ENCODE assay signal across 8 cellular contexts in genomic region chr1:64505944-64506658, GRCh38. TPM values are rescaled to one million over a fixed set of nuclear protein-coding genes. Genes with fewer than 3 reads are reported as not detected.
DNase-seq lines count a peak whose midpoint lies in the region; ATAC-seq and TF ChIP-seq lines count a peak whose summit lies in the region.

No MANE protein-coding gene starts in this region.

- peak overlapping the region; percentile 7 for H2AFZ ChIP-seq in fibroblast of lung (ENCODE audit: low read length)

- H3K27ac ChIP-seq in BLaER1, result peak overlapping the region; percentile 81
- no peak overlapping the region for H3K27ac ChIP-seq in fibroblast of lung (ENCODE audit: insufficient read depth, low read length)
- H3K27ac ChIP-seq in prostate gland, result peak overlapping the region in 1 of 2 donors; percentile 43

- H3K4me1 Mint-ChIP-seq in activated CD8-positive, alpha-beta memory T cell treated with anti-CD3 and anti-CD28 coated beads, Interleukin-2, amount 10 ng/mL, durations not matched to agents 7 days and 5 days, result peaks cover 4% of the 10 kb centered on the region

- peak overlapping the region; percentile 67 for H3K4me3 Mint-ChIP-seq in activated CD8-positive, alpha-beta memory T cell treated with anti-CD3 and anti-CD28 coated beads, Interleukin-2, amount 10 ng/mL, durations not matched to agents 7 days and 5 days

- H3K79me2 ChIP-seq in fibroblast of lung (ENCODE audit: control insufficient read depth, insufficient read depth, low read length), result no peaks in the 10 kb centered on the region

- TF ChIP-seq CTCF in fibroblast of lung (conservative IDR thresholded peaks at IDR 0.05 in 1 of 2, IDR thresholded peaks at IDR 0.05 in 1 of 2; ENCODE audit: low read depth in 1 of 2, low read length in 2 of 2) (no peak), prostate gland (IDR thresholded peaks at IDR 0.05) (no peak)

- no peaks in the 10 kb centered on the region for H3K9me3 Mint-ChIP-seq in activated CD8-positive, alpha-beta memory T cell treated with anti-CD3 and anti-CD28 coated beads, Interleukin-2, amount 10 ng/mL, durations not matched to agents 7 days and 5 days (ENCODE audit: low read depth)

- H3K36me3 Mint-ChIP-seq in activated CD8-positive, alpha-beta memory T cell treated with anti-CD3 and anti-CD28 coated beads, Interleukin-2, amount 10 ng/mL, durations not matched to agents 7 days and 5 days, result no peaks in the 10 kb centered on the region

- WGBS in prostate gland, result 37% methylated on average over 15 of the region's 15 CpGs

- H3K9ac ChIP-seq in BLaER1 (peak overlapping the region; percentile 75; the same call in 1 of the 2 replicates), fibroblast of lung (ENCODE audit: insufficient read depth, low read length) (no peak overlapping the region)

- H3K27ac Mint-ChIP-seq in activated CD8-positive, alpha-beta memory T cell treated with anti-CD3 and anti-CD28 coated beads, Interleukin-2, amount 10 ng/mL, durations not matched to agents 7 days and 5 days, result peak overlapping the region; percentile 56

- peaks cover 77% of the 10 kb centered on the region for H3K27me3 Mint-ChIP-seq in activated CD8-positive, alpha-beta memory T cell treated with anti-CD3 and anti-CD28 coated beads, Interleukin-2, amount 10 ng/mL, durations not matched to agents 7 days and 5 days

- H3K9me3 ChIP-seq in BLaER1, result no peaks in the 10 kb centered on the region
- H3K9me3 ChIP-seq in fibroblast of lung (ENCODE audit: control insufficient read depth, insufficient read depth, low read depth, low read length), result no peaks in the 10 kb centered on the region
- H3K9me3 ChIP-seq in prostate gland, result no peaks in the 10 kb centered on the region

- peak overlapping the region; percentile 66 for H3K4me3 ChIP-seq in BLaER1
- H3K4me3 ChIP-seq in fibroblast of lung (replicated peaks in 1 of 4; ENCODE audit: control extremely low read depth in 1 of 4, insufficient read depth in 1 of 4, low read depth in 3 of 4, low read length in 4 of 4), result peak overlapping the region in 2 of 4 experiments; percentile 28 to 53
- peak overlapping the region; percentile 22 to 30 for H3K4me3 ChIP-seq in prostate gland

- H4K20me1 ChIP-seq in BLaER1, result no peaks in the 10 kb centered on the region
- H4K20me1 ChIP-seq in fibroblast of lung (ENCODE audit: control insufficient read depth, extremely low read depth, insufficient read depth, low read length), result no peaks in the 10 kb centered on the region

- TF ChIP-seq POLR2A in prostate gland (IDR thresholded peaks at IDR 0.05), result no peak

- peaks cover 62% of the 10 kb centered on the region for H3K4me1 ChIP-seq in BLaER1
- no peaks in the 10 kb centered on the region for H3K4me1 ChIP-seq in fibroblast of lung (ENCODE audit: control insufficient read depth, extremely low read depth, insufficient read depth, low read length)
- H3K4me1 ChIP-seq in prostate gland (replicated peaks), result no peaks in the 10 kb centered on the region

- CTCF ChIA-PET in activated CD8-positive, alpha-beta memory T cell treated with anti-CD3 and anti-CD28 coated beads, Interleukin-2, amount 10 ng/mL, durations not matched to agents 7 days and 5 days (lab: Charles Lee), result no interaction called here

- H3K4me2 ChIP-seq in BLaER1, result peak overlapping the region; percentile 88
- H3K4me2 ChIP-seq in fibroblast of lung (ENCODE audit: extremely low read depth, insufficient read depth, low read length), result no peak overlapping the region

- H3K27me3 ChIP-seq in BLaER1 (no peaks in the 10 kb centered on the region), fibroblast of lung (ENCODE audit: control insufficient read depth, insufficient read depth, low read length) (no peaks in the 10 kb centered on the region), prostate gland (replicated peaks; ENCODE audit: insufficient read depth) (no peaks in the 10 kb centered on the region)

- ATAC-seq in activated CD8-positive, alpha-beta memory T cell treated with anti-CD3 and anti-CD28 coated beads, Interleukin-2, amount 10 ng/mL, durations not matched to agents 7 days and 5 days, result no peak
- no peak for ATAC-seq in GM19395 (IDR thresholded peaks at IDR 0.05; ENCODE audit: unreplicated experiment)

- H3K36me3 ChIP-seq in BLaER1, result no peaks in the 10 kb centered on the region
- H3K36me3 ChIP-seq in fibroblast of lung (ENCODE audit: control insufficient read depth, insufficient read depth, low read length), result no peaks in the 10 kb centered on the region
- H3K36me3 ChIP-seq in prostate gland, result no peaks in the 10 kb centered on the region

- DNase-seq in NCI-H146 treated with DMSO at 0.1 percent for 48 hours (lab: John Stamatoyannopoulos, UW; ENCODE audit: unreplicated experiment) (peak; percentile 96), fibroblast of lung (ENCODE audit: low read depth in 2 of 2) (peak in 1 of 2 donors; percentile 31), prostate gland (ENCODE audit: low spot score) (no peak), GOT3 (lab: John Stamatoyannopoulos, UW) (no peak), iPS-NIHi7 (ENCODE audit: extremely low spot score) (no peak)
- DNase-seq in activated CD8-positive, alpha-beta memory T cell treated with anti-CD3 and anti-CD28 coated beads, Interleukin-2, amount 10 ng/mL, durations not matched to agents 7 days and 5 days, result peak; percentile 41

- intact Hi-C loops in prostate gland (cut with DNase I), result no loop called here

RNA-seq across cellular contexts. Expression of gene CACHD1, which starts 36.2 kb away (rescaled TPM):
- total RNA-seq in activated CD8-positive, alpha-beta memory T cell treated with anti-CD3 and anti-CD28 coated beads, Interleukin-2, amount 10 ng/mL, durations not matched to agents 7 days and 5 days, result under 1 TPM; 0.06 to 0.07 TPM
- 4.6 and 5.4 TPM in 2 replicates for total RNA-seq in fibroblast of lung
- 2.9 TPM in 2 replicates for polyA plus RNA-seq in fibroblast of lung
- 3.1 and 4.0 TPM in 2 replicates for polyA plus RNA-seq in fibroblast of lung (2012)
- polyA minus RNA-seq in fibroblast of lung (ENCODE audit: low replicate concordance), result 4.6 and 6.6 TPM in 2 replicates
- total RNA-seq in prostate gland, result 10 to 100 TPM; 10.8 to 14.4 TPM

Comparison
In these comparisons a context has a peak if more than half of its experiments do, and no peak if none do; other contexts are left out.
1. DNase-seq: peak in NCI-H146 treated with DMSO at 0.1 percent for 48 hours (single experiment) and activated CD8-positive, alpha-beta memory T cell treated with anti-CD3 and anti-CD28 coated beads, Interleukin-2, amount 10 ng/mL, durations not matched to agents 7 days and 5 days (single experiment); none in prostate gland (single experiment), GOT3 (single experiment) and iPS-NIHi7 (single experiment).